Comparison of ENCODE assay signal across 13 cellular contexts in genomic region chr3:127000792-127001191, GRCh38.
"Had no signal": no experiment of that assay in that cellular context is flagged by ENCODE, and none has a peak within 500 bp of the region (broad histone marks: within the 10 kb centered on the region; RNA-seq: fewer than 3 reads in every experiment).

No MANE protein-coding gene starts in this region.

- DNase-seq: activated CD4-positive, alpha-beta T cell treated with anti-CD3 and anti-CD28 coated beads, Interleukin-2, amount 10 ng/mL, durations not matched to agents 24 days and 14 days; activated naive CD4-positive, alpha-beta T cell treated with anti-CD3 and anti-CD28 coated beads, Interleukin-2, amount 10 ng/mL, durations not matched to agents 7 days and 5 days; activated T-cell treated with anti-CD3 and anti-CD28 coated beads for 4 hours; adrenal gland; body of pancreas; effector memory CD4-positive, alpha-beta T cell; gastrocnemius medialis; naive thymus-derived CD8-positive, alpha-beta T cell; right cardiac atrium; stimulated activated CD4-positive, alpha-beta T cell treated with anti-CD3 and anti-CD28 coated beads, Interleukin-2, amount 100 ng/mL, for 24 hours; stimulated activated naive CD4-positive, alpha-beta T cell treated with Interleukin-2 at 50 U/mL for 16 hours had no signal

- H3K27me3 ChIP-seq: adrenal gland, body of pancreas, gastrocnemius medialis, hepatocyte had no signal

- H3K27ac ChIP-seq: body of pancreas, gastrocnemius medialis, hepatocyte, SK-N-MC had no signal

- H3K36me3 ChIP-seq: adrenal gland, gastrocnemius medialis had no signal

- ATAC-seq: body of pancreas; gastrocnemius medialis; naive thymus-derived CD8-positive, alpha-beta T cell had no signal

- H3K4me3 ChIP-seq: adrenal gland, body of pancreas, gastrocnemius medialis, hepatocyte, SK-N-MC had no signal

- H2AFZ ChIP-seq: hepatocyte had no signal

- H3K9me3 ChIP-seq: adrenal gland, body of pancreas, gastrocnemius medialis had no signal
